Comparison of ENCODE assay signal across 18 cellular contexts in genomic region chr4:170529760-170530440, GRCh38.
DNase-seq lines count a peak whose midpoint lies in the region; ATAC-seq and TF ChIP-seq lines count a peak whose summit lies in the region.
"Had no signal": no experiment of that assay in that cellular context is flagged by ENCODE, and none has a peak within 500 bp of the region (broad histone marks: within the 10 kb centered on the region; RNA-seq: fewer than 3 reads in every experiment).

No MANE protein-coding gene starts in this region.

- TF ChIP-seq POLR2A in gastroesophageal sphincter (IDR thresholded peaks at IDR 0.05): no peak

- H3K36me3 ChIP-seq in OCI-LY3 (replicated peaks; ENCODE audit: low read depth, low read length): no peaks in the 10 kb centered on the region
- no peaks in the 10 kb centered on the region for H3K36me3 ChIP-seq in adipocyte (ENCODE audit: control insufficient read depth, insufficient read depth, low read length, severe bottlenecking)
- H3K36me3 ChIP-seq in skeletal muscle satellite cell (ENCODE audit: insufficient read depth, low read length): no peaks in the 10 kb centered on the region
- no peaks in the 10 kb centered on the region for H3K36me3 ChIP-seq in gastroesophageal sphincter
- H3K36me3 ChIP-seq: BLaER1, SJCRH30 had no signal

- H3K4me3 ChIP-seq in OCI-LY3 (ENCODE audit: low read length) (peak overlapping the region; percentile 12), adipocyte (ENCODE audit: low read length) (no peak overlapping the region), skeletal muscle satellite cell (ENCODE audit: low read length) (no peak overlapping the region), gastroesophageal sphincter (no peak overlapping the region)
- H3K4me3 ChIP-seq: A549, BLaER1, PC-9, SJCRH30 had no signal

- TF ChIP-seq EP300 in gastroesophageal sphincter (IDR thresholded peaks at IDR 0.05): no peak

- H3K27me3 ChIP-seq in OCI-LY3 (ENCODE audit: low read depth, low read length) (no peaks in the 10 kb centered on the region), adipocyte (replicated peaks; ENCODE audit: control insufficient read depth, insufficient read depth, low read length) (no peaks in the 10 kb centered on the region), skeletal muscle satellite cell (ENCODE audit: control insufficient read depth, insufficient read depth, low read length) (no peaks in the 10 kb centered on the region), gastroesophageal sphincter (no peaks in the 10 kb centered on the region)
- H3K27me3 ChIP-seq: BLaER1, SJCRH30 had no signal

- no peaks in the 10 kb centered on the region for H4K20me1 ChIP-seq in OCI-LY3 (ENCODE audit: insufficient read depth, low read length)
- H4K20me1 ChIP-seq: BLaER1 had no signal

- H3K27ac ChIP-seq in OCI-LY3 (ENCODE audit: low read length): no peak overlapping the region
- no peak overlapping the region for H3K27ac ChIP-seq in gastroesophageal sphincter
- H3K27ac ChIP-seq: A549, BLaER1, PC-9, SJCRH30 had no signal

- H3K79me2 ChIP-seq in OCI-LY3 (ENCODE audit: low read length): no peaks in the 10 kb centered on the region

- H2AFZ ChIP-seq in OCI-LY3 (ENCODE audit: low read depth, low read length): no peak overlapping the region
- H2AFZ ChIP-seq: PC-9 had no signal

- H3K9ac ChIP-seq in OCI-LY3 (ENCODE audit: low read length): no peak overlapping the region
- H3K9ac ChIP-seq in adipocyte (ENCODE audit: low read length): no peak overlapping the region
- no peak overlapping the region for H3K9ac ChIP-seq in skeletal muscle satellite cell (ENCODE audit: low read depth, low read length)
- H3K9ac ChIP-seq: BLaER1 had no signal

- TF ChIP-seq CTCF in OCI-LY3 (IDR thresholded peaks at IDR 0.05; ENCODE audit: low read depth, low read length) (no peak), gastroesophageal sphincter (IDR thresholded peaks at IDR 0.05) (no peak)

- WGBS in gastroesophageal sphincter (ENCODE audit: low coverage in 1 of 2), 2 donors: 76 to 79% methylated on average over 3 of the region's 3 CpGs

- ATAC-seq in gastroesophageal sphincter: no peak
- ATAC-seq: A549 had no signal

- DNase-seq in EL: peak; percentile 21
- DNase-seq in adipocyte (ENCODE audit: low read depth): peak; percentile 4
- DNase-seq in medulla oblongata (ENCODE audit: extremely low spot score): no peak
- DNase-seq in SKM-1 treated with dmso at 0.1 percent for 144 hours (lab: John Stamatoyannopoulos, UW; ENCODE audit: unreplicated experiment): no peak
- DNase-seq: CD4-positive, alpha-beta memory T cell; GOT3; NCI-H1105 treated with DMSO at 0.1 percent for 48 hours; NCI-H1694; NCI-H2081 treated with DMSO at 0.1 percent for 48 hours; NCI-H2227 treated with DMSO at 0.1 percent for 48 hours; NCI-H510A treated with DMSO at 0.1 percent for 48 hours; PC-9; SJCRH30 had no signal

- peaks cover 10% of the 10 kb centered on the region for H3K4me1 ChIP-seq in OCI-LY3 (ENCODE audit: low read length)
- no peaks in the 10 kb centered on the region for H3K4me1 ChIP-seq in adipocyte (ENCODE audit: control insufficient read depth, insufficient read depth, low read length)
- no peaks in the 10 kb centered on the region for H3K4me1 ChIP-seq in skeletal muscle satellite cell (ENCODE audit: control insufficient read depth, insufficient read depth, low read length)
- no peaks in the 10 kb centered on the region for H3K4me1 ChIP-seq in gastroesophageal sphincter
- H3K4me1 ChIP-seq: A549, BLaER1, SJCRH30 had no signal

- H3K4me2 ChIP-seq in OCI-LY3 (ENCODE audit: low read length) (peak overlapping the region; percentile 44), skeletal muscle satellite cell (ENCODE audit: low read length) (peak overlapping the region; percentile 16)
- H3K4me2 ChIP-seq: A549, BLaER1, PC-9 had no signal

- H3K9me3 ChIP-seq in OCI-LY3 (ENCODE audit: insufficient read depth, low read length) (no peaks in the 10 kb centered on the region), adipocyte (ENCODE audit: control insufficient read depth, low read length) (peaks cover 3% of the 10 kb centered on the region), skeletal muscle satellite cell (replicated peaks; ENCODE audit: low read length) (no peaks in the 10 kb centered on the region), gastroesophageal sphincter (no peaks in the 10 kb centered on the region)
- H3K9me3 ChIP-seq: A549, BLaER1, SJCRH30 had no signal

Comparison
In these comparisons a context has a peak if more than half of its experiments do, and no peak if none do; other contexts are left out.
1. DNase-seq: peak in EL (single experiment) and adipocyte (single experiment); none in medulla oblongata (single experiment) and SKM-1 treated with dmso at 0.1 percent for 144 hours (single experiment).